10 cellular contexts compared by ENCODE assay signal in genomic region chr1:234579967-234580366, GRCh38. TPM values are rescaled to one million over a fixed set of nuclear protein-coding genes. Genes with fewer than 3 reads are reported as not detected.
DNase-seq lines count a peak whose midpoint lies in the region; ATAC-seq and TF ChIP-seq lines count a peak whose summit lies in the region.
"Had no signal": no experiment of that assay in that cellular context is flagged by ENCODE, and none has a peak within 500 bp of the region (broad histone marks: within the 10 kb centered on the region; RNA-seq: fewer than 3 reads in every experiment).

No MANE protein-coding gene starts in this region.

- POLR2A ChIA-PET in activated CD8-positive, alpha-beta T cell treated with anti-CD3 and anti-CD28 coated beads for 36 hours (lab: Charles Lee): no interaction called here
- POLR2A ChIA-PET in activated CD8-positive, alpha-beta T cell treated with anti-CD3 and anti-CD28 coated beads, Interleukin-2, amount 10 ng/mL, durations not matched to agents 7 days and 5 days (lab: Charles Lee): no interaction called here

- no peaks in the 10 kb centered on the region for H3K9me3 ChIP-seq in testis

- H3K4me1 ChIP-seq in testis: peaks cover 4% of the 10 kb centered on the region

- H3K4me3 ChIP-seq in testis: no peak overlapping the region

- H3K36me3 Mint-ChIP-seq in activated CD8-positive, alpha-beta T cell treated with anti-CD3 and anti-CD28 coated beads for 36 hours (ENCODE audit: low read depth): no peaks in the 10 kb centered on the region
- H3K36me3 Mint-ChIP-seq in activated CD8-positive, alpha-beta T cell treated with anti-CD3 and anti-CD28 coated beads, Interleukin-2, amount 10 ng/mL, durations not matched to agents 7 days and 5 days (ENCODE audit: low read depth): no peaks in the 10 kb centered on the region
- H3K36me3 Mint-ChIP-seq: CD8-positive, alpha-beta memory T cell had no signal

- intact Hi-C loops in activated CD8-positive, alpha-beta T cell treated with anti-CD3 and anti-CD28 coated beads for 36 hours (cut with micrococcal nuclease): no loop called here
- intact Hi-C loops in testis (cut with DNase I; ENCODE audit: low total_unique reads): no loop called here

- peak; percentile 42 for TF ChIP-seq CTCF in activated CD8-positive, alpha-beta T cell treated with anti-CD3 and anti-CD28 coated beads for 36 hours (IDR thresholded peaks at IDR 0.05)
- TF ChIP-seq CTCF in testis (IDR thresholded peaks at IDR 0.05): peak in 2 of 3 experiments; percentile 17 to 27

- H3K9me3 Mint-ChIP-seq in activated CD8-positive, alpha-beta T cell treated with anti-CD3 and anti-CD28 coated beads for 36 hours: no peaks in the 10 kb centered on the region
- no peaks in the 10 kb centered on the region for H3K9me3 Mint-ChIP-seq in activated CD8-positive, alpha-beta T cell treated with anti-CD3 and anti-CD28 coated beads, Interleukin-2, amount 10 ng/mL, durations not matched to agents 7 days and 5 days (ENCODE audit: insufficient read depth)
- H3K9me3 Mint-ChIP-seq: CD8-positive, alpha-beta memory T cell had no signal

- no peaks in the 10 kb centered on the region for H3K36me3 ChIP-seq in testis (ENCODE audit: low read depth, missing control alignments)

- no peak for TF ChIP-seq POLR2A in testis (IDR thresholded peaks at IDR 0.05)

- peaks cover 2% of the 10 kb centered on the region for H3K4me1 Mint-ChIP-seq in activated CD8-positive, alpha-beta T cell treated with anti-CD3 and anti-CD28 coated beads for 36 hours (ENCODE audit: low read depth)
- peaks cover 12% of the 10 kb centered on the region for H3K4me1 Mint-ChIP-seq in activated CD8-positive, alpha-beta T cell treated with anti-CD3 and anti-CD28 coated beads, Interleukin-2, amount 10 ng/mL, durations not matched to agents 7 days and 5 days (ENCODE audit: low read depth)
- H3K4me1 Mint-ChIP-seq: CD8-positive, alpha-beta memory T cell had no signal

- no peak overlapping the region for H3K4me3 Mint-ChIP-seq in activated CD8-positive, alpha-beta T cell treated with anti-CD3 and anti-CD28 coated beads for 36 hours
- no peak overlapping the region for H3K4me3 Mint-ChIP-seq in activated CD8-positive, alpha-beta T cell treated with anti-CD3 and anti-CD28 coated beads, Interleukin-2, amount 10 ng/mL, durations not matched to agents 7 days and 5 days
- H3K4me3 Mint-ChIP-seq: CD8-positive, alpha-beta memory T cell had no signal

- H3K27me3 Mint-ChIP-seq in activated CD8-positive, alpha-beta T cell treated with anti-CD3 and anti-CD28 coated beads for 36 hours: no peaks in the 10 kb centered on the region
- H3K27me3 Mint-ChIP-seq in activated CD8-positive, alpha-beta T cell treated with anti-CD3 and anti-CD28 coated beads, Interleukin-2, amount 10 ng/mL, durations not matched to agents 7 days and 5 days (ENCODE audit: low read depth): peaks cover 6% of the 10 kb centered on the region

- no peak overlapping the region for H3K27ac ChIP-seq in testis

- no peak overlapping the region for H3K27ac Mint-ChIP-seq in activated CD8-positive, alpha-beta T cell treated with anti-CD3 and anti-CD28 coated beads for 36 hours
- H3K27ac Mint-ChIP-seq in activated CD8-positive, alpha-beta T cell treated with anti-CD3 and anti-CD28 coated beads, Interleukin-2, amount 10 ng/mL, durations not matched to agents 7 days and 5 days: no peak overlapping the region
- H3K27ac Mint-ChIP-seq: CD8-positive, alpha-beta memory T cell had no signal

- CTCF ChIA-PET in activated CD8-positive, alpha-beta T cell treated with anti-CD3 and anti-CD28 coated beads for 36 hours (lab: Charles Lee): no interaction called here
- CTCF ChIA-PET in activated CD8-positive, alpha-beta T cell treated with anti-CD3 and anti-CD28 coated beads, Interleukin-2, amount 10 ng/mL, durations not matched to agents 7 days and 5 days (lab: Charles Lee): no interaction called here

- peak; percentile 72 for ATAC-seq in activated CD8-positive, alpha-beta T cell treated with anti-CD3 and anti-CD28 coated beads for 36 hours
- ATAC-seq in activated CD8-positive, alpha-beta T cell treated with anti-CD3 and anti-CD28 coated beads, Interleukin-2, amount 10 ng/mL, durations not matched to agents 7 days and 5 days: no peak
- no peak for ATAC-seq in GM18870 (IDR thresholded peaks at IDR 0.05; ENCODE audit: unreplicated experiment)

- no peak for DNase-seq in activated CD8-positive, alpha-beta T cell treated with anti-CD3 and anti-CD28 coated beads for 36 hours
- DNase-seq in activated CD8-positive, alpha-beta T cell treated with anti-CD3 and anti-CD28 coated beads, Interleukin-2, amount 10 ng/mL, durations not matched to agents 7 days and 5 days: no peak
- DNase-seq in NCI-H69 (lab: John Stamatoyannopoulos, UW) (peak; percentile 31), dermis blood vessel endothelial cell (peak; percentile 27), testis (no peak), NCI-H524 treated with DMSO at 0.1 percent for 48 hours (lab: John Stamatoyannopoulos, UW) (no peak)
- no peak for DNase-seq in activated T-cell treated with anti-CD3 and anti-CD28 coated beads, Interleukin-2, amount 50 U/mL, for 1 hour
- DNase-seq: activated naive CD4-positive, alpha-beta T cell; CD8-positive, alpha-beta memory T cell had no signal

- H3K27me3 ChIP-seq in testis: no peaks in the 10 kb centered on the region

RNA-seq across cellular contexts. Expression of gene IRF2BP2, which starts 30.0 kb away (rescaled TPM):
- total RNA-seq in activated CD8-positive, alpha-beta T cell treated with anti-CD3 and anti-CD28 coated beads for 36 hours: 100 to 1,000 TPM; 148 to 155 TPM
- total RNA-seq in activated CD8-positive, alpha-beta T cell treated with anti-CD3 and anti-CD28 coated beads, Interleukin-2, amount 10 ng/mL, durations not matched to agents 7 days and 5 days: 10 to 100 TPM; 71.5 to 72.0 TPM
- 104 and 115 TPM in 2 replicates for total RNA-seq in dermis blood vessel endothelial cell
- 10 to 100 TPM; 82.0 to 96.6 TPM for total RNA-seq in testis
- 100 TPM for polyA plus RNA-seq in testis (ENCODE audit: insufficient read depth, low read depth, low replicate concordance)

Comparison
In these comparisons a context has a peak if more than half of its experiments do, and no peak if none do; other contexts are left out.
1. DNase-seq: peak in NCI-H69 (single experiment) and dermis blood vessel endothelial cell (single experiment); none in activated CD8-positive, alpha-beta T cell treated with anti-CD3 and anti-CD28 coated beads for 36 hours (single experiment), activated CD8-positive, alpha-beta T cell treated with anti-CD3 and anti-CD28 coated beads, Interleukin-2, amount 10 ng/mL, durations not matched to agents 7 days and 5 days (single experiment), testis (single experiment), activated T-cell treated with anti-CD3 and anti-CD28 coated beads, Interleukin-2, amount 50 U/mL, for 1 hour (single experiment) and NCI-H524 treated with DMSO at 0.1 percent for 48 hours (single experiment).